Comparison of ENCODE assay signal across 12 cellular contexts in genomic region chr16:87851141-87851587, GRCh38. TPM values are rescaled to one million over a fixed set of nuclear protein-coding genes. Genes with fewer than 3 reads are reported as not detected.
DNase-seq lines count a peak whose midpoint lies in the region; TF ChIP-seq lines count a peak whose summit lies in the region.
"Had no signal": no experiment of that assay in that cellular context is flagged by ENCODE, and none has a peak within 500 bp of the region (broad histone marks: within the 10 kb centered on the region; RNA-seq: fewer than 3 reads in every experiment).

No MANE protein-coding gene starts in this region.

- no peaks in the 10 kb centered on the region for H3K9me3 ChIP-seq in A673 (ENCODE audit: low read depth, low read length, poor library complexity, severe bottlenecking)
- H3K9me3 ChIP-seq in WERI-Rb-1 (ENCODE audit: severe bottlenecking): no peaks in the 10 kb centered on the region
- H3K9me3 ChIP-seq: adrenal gland, tibial artery had no signal

- no peak for TF ChIP-seq CTCF in A673 (conservative IDR thresholded peaks at IDR 0.05; ENCODE audit: low read depth, low read length)
- no peak for TF ChIP-seq CTCF in WERI-Rb-1 (IDR thresholded peaks at IDR 0.05; ENCODE audit: low read depth, low read length)

- H3K36me3 ChIP-seq in A673 (ENCODE audit: insufficient read depth, low read length, poor library complexity, severe bottlenecking) (peaks cover 71% of the 10 kb centered on the region), WERI-Rb-1 (peaks cover 42% of the 10 kb centered on the region)
- H3K36me3 ChIP-seq: adrenal gland had no signal

- BruUV-seq in A673 (replicated peaks; lab: Mats Ljungman, UMichigan): no TSS peak

- no peak overlapping the region for H3K4me3 ChIP-seq in A673 (ENCODE audit: low read depth, low read length, poor library complexity, severe bottlenecking)
- no peak overlapping the region for H3K4me3 ChIP-seq in WERI-Rb-1 (ENCODE audit: low read depth, low read length)
- H3K4me3 ChIP-seq: adrenal gland, tibial artery had no signal

- POLR2A ChIA-PET in A673 (lab: Charles Lee; ENCODE audit: low non-redundant PET): no interaction called here

- no peaks in the 10 kb centered on the region for H3K27me3 ChIP-seq in A673 (replicated peaks; ENCODE audit: insufficient read depth, low read depth, low read length, poor library complexity)
- no peaks in the 10 kb centered on the region for H3K27me3 ChIP-seq in WERI-Rb-1 (ENCODE audit: insufficient read depth, low read depth, severe bottlenecking)
- H3K27me3 ChIP-seq: adrenal gland, tibial artery had no signal

- no peak for DNase-seq in A673 (ENCODE audit: low spot score)
- DNase-seq in COLO668 (lab: John Stamatoyannopoulos, UW; ENCODE audit: unreplicated experiment): peak; percentile 60
- DNase-seq in WERI-Rb-1: no peak
- peak; percentile 38 for DNase-seq in kidney glomerular epithelial cell (lab: John Stamatoyannopoulos, UW)
- no peak for DNase-seq in central memory CD4-positive, alpha-beta T cell
- DNase-seq in ACHN: no peak
- no peak for DNase-seq in COLO829 (ENCODE audit: low spot score)
- DNase-seq in iPS-NIHi7 (ENCODE audit: extremely low spot score): no peak
- DNase-seq: adrenal gland, NCI-H446 treated with DMSO at 0.1 percent for 48 hours, T1000, tibial artery had no signal

- in situ Hi-C loops in ACHN (cut with HindIII; ENCODE audit: low pct_ligation_motif_present, low pct_unique_long_range_greater_than_20kb, low sequenced_read_pairs): no loop called here

- intact Hi-C loops in A673 (cut with micrococcal nuclease; ENCODE audit: unreplicated experiment): loop anchor here (5.0 kb wide), 1 partner anchor 74 kb away; no protein-coding TSS in a partner anchor

- peak overlapping the region; percentile 100 for H3K27ac ChIP-seq in A673 (ENCODE audit: low read depth, low read length, poor library complexity, severe bottlenecking)
- peak overlapping the region; percentile 10; the same call in 1 of the 2 replicates for H3K27ac ChIP-seq in WERI-Rb-1
- H3K27ac ChIP-seq: adrenal gland, tibial artery had no signal

- peaks cover 64% of the 10 kb centered on the region for H3K4me1 ChIP-seq in A673 (ENCODE audit: insufficient read depth, low read length, poor library complexity, severe bottlenecking)

- CTCF ChIA-PET in A673 (lab: Charles Lee): no interaction called here

RNA-seq across cellular contexts. Expression of gene SLC7A5, which starts 18.1 kb away (rescaled TPM):
- 324 and 371 TPM in 2 replicates for total RNA-seq in A673 (2021)

Comparison
In these comparisons a context has a peak if more than half of its experiments do, and no peak if none do; other contexts are left out.
1. DNase-seq: peak in COLO668 (single experiment) and kidney glomerular epithelial cell (single experiment); none in A673 (single experiment), WERI-Rb-1 (single experiment), central memory CD4-positive, alpha-beta T cell (single experiment), ACHN (single experiment), COLO829 (single experiment) and iPS-NIHi7 (single experiment).